In genomic region chr10:125909491-125909890, GRCh38 we compare ENCODE assay signal across 1 cellular context. TPM values are rescaled to one million over a fixed set of nuclear protein-coding genes. Genes with fewer than 3 reads are reported as not detected.
"Had no signal": no experiment of that assay in that cellular context is flagged by ENCODE, and none has a peak within 500 bp of the region (broad histone marks: within the 10 kb centered on the region; RNA-seq: fewer than 3 reads in every experiment).

No MANE protein-coding gene starts in this region.

RNA-seq across cellular contexts. Expression of gene FANK1, which starts 13.1 kb away (rescaled TPM):
- total RNA-seq: H1 had no signal
